In the genomic region with DNA sequence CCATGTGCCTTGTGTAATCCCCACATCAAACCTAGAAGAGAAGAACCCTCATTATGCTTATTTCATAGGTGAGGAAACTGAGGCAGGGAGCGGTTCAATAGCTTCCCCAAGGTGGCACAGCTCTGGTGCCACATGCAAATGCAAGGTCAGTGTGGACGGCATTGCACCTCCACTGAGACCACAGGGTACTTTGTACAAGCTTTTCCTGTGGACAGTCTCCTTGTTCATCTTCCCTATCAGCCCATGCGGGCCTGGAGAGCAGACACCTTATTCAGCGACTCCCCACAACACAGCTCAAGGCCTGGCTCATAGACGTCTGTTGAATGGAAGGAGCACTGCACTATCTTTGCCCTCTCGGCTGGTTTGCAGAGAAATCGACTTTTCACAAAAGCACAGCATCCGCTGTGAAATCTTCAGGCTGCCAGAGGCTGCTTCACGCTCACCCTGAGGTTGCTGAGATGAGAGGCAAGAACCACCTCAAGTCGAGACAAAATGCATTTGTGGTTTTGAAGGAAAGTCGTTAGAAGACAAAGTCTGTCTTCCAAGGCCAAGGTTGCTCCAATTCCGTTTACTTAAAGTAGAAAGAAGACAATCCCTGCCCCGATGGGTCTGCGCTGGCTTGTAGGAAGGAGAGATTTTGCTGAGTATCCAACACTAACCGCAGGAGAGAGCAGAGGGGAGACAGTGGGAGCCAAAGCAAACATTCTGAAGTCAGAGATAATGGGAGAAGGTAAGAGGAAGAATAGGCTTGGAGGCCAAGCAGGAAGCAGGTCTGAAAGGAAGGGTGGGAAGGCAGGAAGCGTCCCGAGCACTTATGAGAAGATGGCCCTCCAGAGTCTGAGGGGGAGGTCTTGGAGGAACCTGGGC, we compare ENCODE assay signal across 1 cellular context.
TF ChIP-seq lines count a peak whose summit lies in the region.

No MANE protein-coding gene starts in this region.

TF ChIP-seq in H1, 55 proteins besides CTCF, POLR2A, EP300 and RAD21:
- no peak for TF ChIP-seq ZNF274 (IDR thresholded peaks at IDR 0.05; ENCODE audit: borderline replicate concordance, extremely low read depth, low read length)
- TF ChIP-seq TEAD4 (IDR thresholded peaks at IDR 0.05; ENCODE audit: low read depth, low read length): no peak
